In genomic region chr1:184462170-184462569, GRCh38 we compare ENCODE assay signal across 17 cellular contexts.
DNase-seq lines count a peak whose midpoint lies in the region; ATAC-seq and TF ChIP-seq lines count a peak whose summit lies in the region.
"Had no signal": no experiment of that assay in that cellular context is flagged by ENCODE, and none has a peak within 500 bp of the region (broad histone marks: within the 10 kb centered on the region; RNA-seq: fewer than 3 reads in every experiment).

No MANE protein-coding gene starts in this region.

- H3K27ac ChIP-seq in heart left ventricle, result peak overlapping the region in 7 of 12 donors; percentile 0 to 59 (median 30)
- H3K27ac ChIP-seq in gastrocnemius medialis, result peak overlapping the region; percentile 60 to 76 (median 69)
- no peak overlapping the region for H3K27ac ChIP-seq in CD8-positive, alpha-beta memory T cell (ENCODE audit: low read depth, low read length)

- CTCF ChIA-PET in CD8-positive, alpha-beta memory T cell (lab: Charles Lee), result no interaction called here

- TF ChIP-seq POLR2A in heart left ventricle (IDR thresholded peaks at IDR 0.05) (no peak), gastrocnemius medialis (IDR thresholded peaks at IDR 0.05) (no peak)

- H3K4me3 ChIP-seq in heart left ventricle (no peak overlapping the region), GM12865 (ENCODE audit: low read depth, low read length) (no peak overlapping the region), gastrocnemius medialis (no peak overlapping the region)
- no peak overlapping the region for H3K4me3 ChIP-seq in CD8-positive, alpha-beta memory T cell (ENCODE audit: low read length)

- H3K4me3 Mint-ChIP-seq in CD8-positive, alpha-beta memory T cell, result no peak overlapping the region
- H3K4me3 Mint-ChIP-seq: CD4-positive, alpha-beta T cell; HFFc6 had no signal

- DNase-seq in heart left ventricle, result no peak
- no peak for DNase-seq in cardiac septum (ENCODE audit: low spot score)
- peak; percentile 12 for DNase-seq in GM12865 (ENCODE audit: low read depth)
- DNase-seq in RPMI8226, result peak; percentile 58
- DNase-seq in gastrocnemius medialis, result no peak
- no peak for DNase-seq in CD8-positive, alpha-beta memory T cell
- DNase-seq in activated CD4-positive, alpha-beta T cell treated with anti-CD3 and anti-CD28 coated beads for 4 hours, result no peak
- DNase-seq: ACHN; AML-193; Calu3; CD4-positive, alpha-beta T cell; HFFc6; Kasumi-1; NCI-H1417; NCI-H187 treated with DMSO at 0.1 percent for 48 hours; NCI-H2171; NCI-H69 had no signal

- ATAC-seq in heart left ventricle (peak in 1 of 4 donors; percentile 11), gastrocnemius medialis (peak; percentile 11 to 73)

- TF ChIP-seq CTCF in heart left ventricle (IDR thresholded peaks at IDR 0.05) (no peak), GM12865 (IDR thresholded peaks at IDR 0.05; ENCODE audit: insufficient read depth, low read depth, low read length, missing control alignments) (no peak), gastrocnemius medialis (IDR thresholded peaks at IDR 0.05 in 4 of 5, conservative IDR thresholded peaks at IDR 0.05 in 1 of 5) (no peak)

- in situ Hi-C loops in gastrocnemius medialis (cut with MboI; ENCODE audit: low sequenced_read_pairs in 4 of 4), result no loop called here

- no peak overlapping the region for H3K27ac Mint-ChIP-seq in CD8-positive, alpha-beta memory T cell
- H3K27ac Mint-ChIP-seq: CD4-positive, alpha-beta T cell; HFFc6 had no signal

- H3K9me3 ChIP-seq in heart left ventricle, result no peaks in the 10 kb centered on the region
- H3K9me3 ChIP-seq in gastrocnemius medialis, result no peaks in the 10 kb centered on the region
- no peaks in the 10 kb centered on the region for H3K9me3 ChIP-seq in CD8-positive, alpha-beta memory T cell (ENCODE audit: low read length)

- H3K27me3 Mint-ChIP-seq in CD8-positive, alpha-beta memory T cell, result peaks cover 4 to 12% of the 10 kb centered on the region in 2 donors

- peaks cover 0 to 6% (median 2%) of the 10 kb centered on the region in 3 donors for H3K4me1 Mint-ChIP-seq in CD8-positive, alpha-beta memory T cell

- intact Hi-C loops in heart left ventricle (cut with DNase I) (loop anchor here in 1 of 10 donors (10.0 kb wide), 2 partner anchors 203 to 1417 kb away; no protein-coding TSS in a partner anchor), cardiac septum (cut with DNase I) (loop anchor here (5.0 to 10.0 kb wide), 2 partner anchors 75 to 387 kb away; partner anchors contain the start of gene C1orf21), gastrocnemius medialis (cut with DNase I; ENCODE audit: low total_unique reads) (loop anchor here (5.0 kb wide), 1 partner anchor 75 kb away; the partner anchor contains the start of gene C1orf21)

- no peaks in the 10 kb centered on the region for H3K9me3 Mint-ChIP-seq in CD8-positive, alpha-beta memory T cell
- H3K9me3 Mint-ChIP-seq: CD4-positive, alpha-beta T cell; HFFc6 had no signal

- 48 to 59% (median 51%) methylated on average over 2 of the region's 2 CpGs for WGBS in heart left ventricle, 4 donors

- H3K36me3 ChIP-seq in heart left ventricle, result no peaks in the 10 kb centered on the region
- no peaks in the 10 kb centered on the region for H3K36me3 ChIP-seq in gastrocnemius medialis
- no peaks in the 10 kb centered on the region for H3K36me3 ChIP-seq in CD8-positive, alpha-beta memory T cell (ENCODE audit: insufficient read depth, low read length)

- POLR2A ChIA-PET in CD8-positive, alpha-beta memory T cell (lab: Charles Lee), result no interaction called here

- H3K27me3 ChIP-seq in heart left ventricle (no peaks in the 10 kb centered on the region), gastrocnemius medialis (no peaks in the 10 kb centered on the region)
- no peaks in the 10 kb centered on the region for H3K27me3 ChIP-seq in CD8-positive, alpha-beta memory T cell (ENCODE audit: insufficient read depth, low read length, poor library complexity, severe bottlenecking)

- no peaks in the 10 kb centered on the region for H3K36me3 Mint-ChIP-seq in CD8-positive, alpha-beta memory T cell

- H3K4me1 ChIP-seq in heart left ventricle (peaks cover 4 to 75% (median 44%) of the 10 kb centered on the region in 12 donors), gastrocnemius medialis (peaks cover 75 to 95% of the 10 kb centered on the region in 2 donors)
- H3K4me1 ChIP-seq in CD8-positive, alpha-beta memory T cell (ENCODE audit: insufficient read depth, low read length), result no peaks in the 10 kb centered on the region

Comparison
In these comparisons a context has a peak if more than half of its experiments do, and no peak if none do; other contexts are left out.
1. DNase-seq: peak in GM12865 (single experiment) and RPMI8226 (single experiment); none in heart left ventricle (0 of 5), cardiac septum (single experiment), gastrocnemius medialis (0 of 2), CD8-positive, alpha-beta memory T cell (0 of 5) and activated CD4-positive, alpha-beta T cell treated with anti-CD3 and anti-CD28 coated beads for 4 hours (0 of 2).